Comparison of ENCODE assay signal across 12 cellular contexts in the genomic region with DNA sequence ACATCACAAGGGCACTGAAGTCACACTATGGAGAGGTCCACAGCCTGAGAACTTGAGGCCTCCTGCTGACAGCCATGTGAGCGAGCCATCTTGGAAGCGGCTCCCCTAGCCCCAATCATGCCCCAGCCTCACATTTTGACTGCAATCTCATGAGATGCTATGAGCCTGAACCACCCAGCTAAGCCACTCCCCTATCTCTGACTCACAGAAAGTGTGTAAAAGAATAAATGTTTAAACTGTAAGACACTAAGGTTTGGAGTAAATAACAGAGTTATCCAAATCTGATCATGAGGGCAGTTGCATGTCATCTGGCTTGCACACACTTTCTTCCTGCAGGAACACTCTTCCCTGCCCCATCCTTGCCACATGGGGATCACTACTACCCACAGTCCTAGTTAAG.
A peak's percentile ranks its signal among the peaks of the same experiment; 100 is the strongest.
DNase-seq lines count a peak whose midpoint lies in the region; ATAC-seq lines count a peak whose summit lies in the region.
"Had no signal": no experiment of that assay in that cellular context is flagged by ENCODE, and none has a peak within 500 bp of the region (broad histone marks: within the 10 kb centered on the region; RNA-seq: fewer than 3 reads in every experiment).

No MANE protein-coding gene starts in this region.

- in situ Hi-C loops in HAP-1 (cut with MboI; ENCODE audit: low sequenced_read_pairs), result no loop called here

- H3K9me3 Mint-ChIP-seq in stimulated activated naive CD8-positive, alpha-beta T cell treated with anti-CD3 and anti-CD28 coated beads, Interleukin-15, Interleukin-2, amounts not matched to agents 100 ng/mL and 50 ng/mL, for 24 hours, result no peaks in the 10 kb centered on the region
- H3K9me3 Mint-ChIP-seq in activated CD8-positive, alpha-beta T cell treated with anti-CD3 and anti-CD28 coated beads, Interleukin-2, amount 10 ng/mL, durations not matched to agents 7 days and 5 days (ENCODE audit: insufficient read depth), result no peaks in the 10 kb centered on the region

- peaks cover 41% of the 10 kb centered on the region for H3K36me3 Mint-ChIP-seq in stimulated activated naive CD8-positive, alpha-beta T cell treated with anti-CD3 and anti-CD28 coated beads, Interleukin-15, Interleukin-2, amounts not matched to agents 100 ng/mL and 50 ng/mL, for 24 hours (ENCODE audit: low read depth)
- peaks cover 50% of the 10 kb centered on the region for H3K36me3 Mint-ChIP-seq in activated CD8-positive, alpha-beta T cell treated with anti-CD3 and anti-CD28 coated beads, Interleukin-2, amount 10 ng/mL, durations not matched to agents 7 days and 5 days (ENCODE audit: low read depth)

- H3K27ac Mint-ChIP-seq in stimulated activated naive CD8-positive, alpha-beta T cell treated with anti-CD3 and anti-CD28 coated beads, Interleukin-15, Interleukin-2, amounts not matched to agents 100 ng/mL and 50 ng/mL, for 24 hours, result peak overlapping the region; percentile 96
- H3K27ac Mint-ChIP-seq in activated CD8-positive, alpha-beta T cell treated with anti-CD3 and anti-CD28 coated beads, Interleukin-2, amount 10 ng/mL, durations not matched to agents 7 days and 5 days, result peak overlapping the region; percentile 1

- H3K27me3 Mint-ChIP-seq in stimulated activated naive CD8-positive, alpha-beta T cell treated with anti-CD3 and anti-CD28 coated beads, Interleukin-15, Interleukin-2, amounts not matched to agents 100 ng/mL and 50 ng/mL, for 24 hours, result no peaks in the 10 kb centered on the region
- H3K27me3 Mint-ChIP-seq in activated CD8-positive, alpha-beta T cell treated with anti-CD3 and anti-CD28 coated beads, Interleukin-2, amount 10 ng/mL, durations not matched to agents 7 days and 5 days (ENCODE audit: low read depth), result no peaks in the 10 kb centered on the region

- peak overlapping the region; percentile 59 for H3K4me3 Mint-ChIP-seq in stimulated activated naive CD8-positive, alpha-beta T cell treated with anti-CD3 and anti-CD28 coated beads, Interleukin-15, Interleukin-2, amounts not matched to agents 100 ng/mL and 50 ng/mL, for 24 hours
- no peak overlapping the region for H3K4me3 Mint-ChIP-seq in activated CD8-positive, alpha-beta T cell treated with anti-CD3 and anti-CD28 coated beads, Interleukin-2, amount 10 ng/mL, durations not matched to agents 7 days and 5 days

- CTCF ChIA-PET in activated CD8-positive, alpha-beta T cell treated with anti-CD3 and anti-CD28 coated beads, Interleukin-2, amount 10 ng/mL, durations not matched to agents 7 days and 5 days (lab: Charles Lee), result interaction anchor here (1.6 kb wide), 1 partner anchor 18 kb away, joined by 6 read pairs; no protein-coding TSS in a partner anchor

- H3K4me3 ChIP-seq in HAP-1, result no peak overlapping the region
- H3K4me3 ChIP-seq: BLaER1 had no signal

- no peaks in the 10 kb centered on the region for H3K4me1 ChIP-seq in HAP-1
- H3K4me1 ChIP-seq: parathyroid adenoma had no signal

- no peak for DNase-seq in stimulated activated naive CD8-positive, alpha-beta T cell treated with anti-CD3 and anti-CD28 coated beads, Interleukin-15, Interleukin-2, amounts not matched to agents 100 U/mL and 50 U/mL, for 24 hours
- no peak for DNase-seq in activated CD8-positive, alpha-beta T cell treated with anti-CD3 and anti-CD28 coated beads, Interleukin-2, amount 10 ng/mL, durations not matched to agents 7 days and 5 days
- DNase-seq in left colon (no peak), NOMO-1 (lab: John Stamatoyannopoulos, UW; ENCODE audit: unreplicated experiment in 2 of 2) (no peak), HAP-1 (ENCODE audit: low spot score in 2 of 2) (no peak)
- DNase-seq: NCI-H2171 had no signal

- no peaks in the 10 kb centered on the region for H3K27me3 ChIP-seq in HAP-1 (ENCODE audit: low read depth)
- H3K27me3 ChIP-seq: BLaER1 had no signal

- H3K4me1 Mint-ChIP-seq in stimulated activated naive CD8-positive, alpha-beta T cell treated with anti-CD3 and anti-CD28 coated beads, Interleukin-15, Interleukin-2, amounts not matched to agents 100 ng/mL and 50 ng/mL, for 24 hours (ENCODE audit: low read depth), result peaks cover 96% of the 10 kb centered on the region
- peaks cover 68% of the 10 kb centered on the region for H3K4me1 Mint-ChIP-seq in activated CD8-positive, alpha-beta T cell treated with anti-CD3 and anti-CD28 coated beads, Interleukin-2, amount 10 ng/mL, durations not matched to agents 7 days and 5 days (ENCODE audit: low read depth)

- ATAC-seq in stimulated activated naive CD8-positive, alpha-beta T cell treated with anti-CD3 and anti-CD28 coated beads, Interleukin-15, Interleukin-2, amounts not matched to agents 100 U/mL and 50 U/mL, for 24 hours, result no peak
- ATAC-seq in activated CD8-positive, alpha-beta T cell treated with anti-CD3 and anti-CD28 coated beads, Interleukin-2, amount 10 ng/mL, durations not matched to agents 7 days and 5 days, result no peak
- ATAC-seq in left colon (peak; percentile 78), HG02840 (IDR thresholded peaks at IDR 0.05; ENCODE audit: low FRiP score, unreplicated experiment) (no peak), GM21717 (IDR thresholded peaks at IDR 0.05; ENCODE audit: unreplicated experiment) (no peak)
- ATAC-seq: esophagus mucosa had no signal

- no peaks in the 10 kb centered on the region for H3K36me3 ChIP-seq in HAP-1 (replicated peaks)

- no peaks in the 10 kb centered on the region for H3K9me3 ChIP-seq in HAP-1
- H3K9me3 ChIP-seq: BLaER1 had no signal

- intact Hi-C loops in left colon (cut with DNase I, micrococcal nuclease), result no loop called here

- POLR2A ChIA-PET in activated CD8-positive, alpha-beta T cell treated with anti-CD3 and anti-CD28 coated beads, Interleukin-2, amount 10 ng/mL, durations not matched to agents 7 days and 5 days (lab: Charles Lee), result no interaction called here
